2 cellular contexts compared by ENCODE assay signal in the genomic region with DNA sequence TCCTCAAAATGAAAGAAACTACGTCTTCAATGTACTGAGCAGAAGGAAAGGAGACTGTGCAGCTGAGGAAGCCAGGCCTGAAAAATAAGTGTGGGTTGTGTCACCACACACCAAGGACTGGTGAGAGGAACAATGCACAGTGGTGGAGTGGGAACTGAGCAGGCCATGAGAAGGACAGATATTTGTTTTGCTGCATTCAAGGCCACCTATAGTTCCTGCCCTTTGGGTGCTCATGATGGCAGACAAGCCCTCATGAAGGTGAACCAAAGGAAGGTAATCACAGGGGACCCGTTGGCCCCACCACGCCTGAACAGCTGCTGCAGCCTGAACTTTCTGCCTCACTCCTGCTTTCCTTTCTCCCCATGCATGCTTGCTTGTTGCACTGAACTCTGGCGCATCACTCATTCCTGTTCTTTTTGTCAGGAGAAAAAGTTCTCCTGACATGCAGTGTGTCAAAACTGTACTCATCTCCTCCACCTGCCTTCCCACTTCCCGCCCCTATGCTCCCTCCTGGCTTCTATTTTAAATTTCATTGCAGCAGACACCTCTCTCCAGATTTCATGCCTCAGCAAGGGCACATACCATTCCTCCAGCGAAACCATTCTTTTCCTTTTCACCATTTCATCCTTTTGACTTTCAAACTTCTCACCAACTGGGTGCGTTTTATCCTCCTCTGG.
TF ChIP-seq lines count a peak whose summit lies in the region.

No MANE protein-coding gene starts in this region.

TF ChIP-seq in endothelial cell of umbilical vein, 7 proteins besides CTCF, POLR2A, EP300 and RAD21:
- TF ChIP-seq POLR2AphosphoS5 (IDR thresholded peaks at IDR 0.05; ENCODE audit: insufficient read depth, low read depth, low read length): no peak
- TF ChIP-seq MYC (IDR thresholded peaks at IDR 0.05; ENCODE audit: low read depth, low read length): no peak
- no peak for TF ChIP-seq FOS (IDR thresholded peaks at IDR 0.05; ENCODE audit: borderline replicate concordance, insufficient read depth, low read length)

TF ChIP-seq in GM12891, 5 proteins besides CTCF, POLR2A, EP300 and RAD21:
- no peak for TF ChIP-seq POU2F2 (IDR thresholded peaks at IDR 0.05; ENCODE audit: low read depth, low read length)
- no peak for TF ChIP-seq POLR2AphosphoS5 (IDR thresholded peaks at IDR 0.05; ENCODE audit: low read depth, low read length)
- TF ChIP-seq SPI1 (IDR thresholded peaks at IDR 0.05; ENCODE audit: low read depth, low read length): no peak
- no peak for TF ChIP-seq PAX5 (IDR thresholded peaks at IDR 0.05; ENCODE audit: insufficient read depth, low read length, severe bottlenecking)
- TF ChIP-seq TAF1 (IDR thresholded peaks at IDR 0.05; ENCODE audit: low read depth, low read length): no peak
TF ChIP-seq in GM12891: peak in this region for 0.
